Comparison of ENCODE assay signal across 27 cellular contexts in genomic region chr14:33900706-33901105, GRCh38. TPM values are rescaled to one million over a fixed set of nuclear protein-coding genes. Genes with fewer than 3 reads are reported as not detected.
DNase-seq lines count a peak whose midpoint lies in the region; ATAC-seq, FAIRE-seq and TF ChIP-seq lines count a peak whose summit lies in the region.
"Had no signal": no experiment of that assay in that cellular context is flagged by ENCODE, and none has a peak within 500 bp of the region (broad histone marks: within the 10 kb centered on the region; RNA-seq: fewer than 3 reads in every experiment).

No MANE protein-coding gene starts in this region.

- no peak overlapping the region for H3K4me3 Mint-ChIP-seq in immature natural killer cell
- H3K4me3 Mint-ChIP-seq: CD14-positive monocyte; CD4-positive, alpha-beta memory T cell; CD4-positive, CD25-positive, alpha-beta regulatory T cell; CD8-positive, alpha-beta memory T cell had no signal

- CTCF ChIA-PET in HepG2 (lab: Yijun Ruan, JAX; ENCODE audit: low intra/inter-chr PET ratio, low total read pairs), result interaction anchor here (0.7 kb wide), 1 partner anchor 206 kb away, joined by 3 read pairs; no protein-coding TSS in a partner anchor

- H2AFZ ChIP-seq in HepG2 (ENCODE audit: low read length) (no peak overlapping the region), smooth muscle cell (ENCODE audit: low read depth) (no peak overlapping the region)

- H3K36me3 ChIP-seq in HepG2 (replicated peaks in 1 of 2; ENCODE audit: control insufficient read depth in 1 of 2, insufficient read depth in 2 of 2, low read length in 2 of 2) (no peaks in the 10 kb centered on the region), right lobe of liver (no peaks in the 10 kb centered on the region), mucosa of descending colon (ENCODE audit: low read depth) (no peaks in the 10 kb centered on the region), smooth muscle cell (ENCODE audit: low read depth) (no peaks in the 10 kb centered on the region)
- H3K36me3 ChIP-seq: BE2C, BLaER1 had no signal

- H3K4me1 ChIP-seq in HepG2 (ENCODE audit: insufficient read depth, low read length), result peaks cover 27% of the 10 kb centered on the region
- H3K4me1 ChIP-seq in right lobe of liver, result no peaks in the 10 kb centered on the region
- peaks cover 9% of the 10 kb centered on the region for H3K4me1 ChIP-seq in mucosa of descending colon (ENCODE audit: low read depth)
- no peaks in the 10 kb centered on the region for H3K4me1 ChIP-seq in smooth muscle cell (ENCODE audit: low read depth)
- H3K4me1 ChIP-seq: BE2C, BLaER1 had no signal

- POLR2A ChIA-PET in HepG2 (lab: Yijun Ruan, JAX), result interaction anchor here (1.2 kb wide), 1 partner anchor 9 kb away, joined by 4 read pairs; no protein-coding TSS in a partner anchor

- in situ Hi-C loops in HepG2 (cut with HindIII; ENCODE audit: extremely low pct_ligation_motif_present, low pct_unique_long_range_greater_than_20kb), result no loop called here

- ATAC-seq in HepG2 (peak; percentile 10; the same call in 2 of the 3 replicates), right lobe of liver (no peak), left colon (peak; percentile 26), mucosa of descending colon (peak; percentile 39)
- ATAC-seq: GM12878 had no signal

- DNase-seq in HepG2 (ENCODE audit: low spot score) (no peak), right lobe of liver (no peak), left colon (no peak), mucosa of descending colon (no peak), immature natural killer cell (no peak), SKM-1 treated with dmso at 0.1 percent for 144 hours (lab: John Stamatoyannopoulos, UW; ENCODE audit: unreplicated experiment) (no peak), smooth muscle cell (lab: John Stamatoyannopoulos, UW; ENCODE audit: unreplicated experiment) (no peak)
- DNase-seq: 8988T; ACHN; BE2C; C1 segment of cervical spinal cord; CD4-positive, alpha-beta memory T cell; CD4-positive, CD25-positive, alpha-beta regulatory T cell; CD8-positive, alpha-beta memory T cell; COR-L47; DMS 273 treated with DMSO at 0.1 percent for 48 hours; DMS153; DMS79; DND-41; EL; GDM1 had no signal

- H3K27ac ChIP-seq in HepG2 (ENCODE audit: extremely low read length, insufficient read depth, low read length) (no peak overlapping the region), right lobe of liver (no peak overlapping the region), smooth muscle cell (ENCODE audit: low read depth) (no peak overlapping the region)
- H3K27ac ChIP-seq: BLaER1 had no signal

- H3F3A ChIP-seq in smooth muscle cell (ENCODE audit: low read depth), result no peaks in the 10 kb centered on the region

- FAIRE-seq in HepG2 (lab: Jason Lieb, UNC), result no peak
- FAIRE-seq: A204.1, GM12878, GM12892, GM18507 had no signal

- TF ChIP-seq EP300 in HepG2 (IDR thresholded peaks at IDR 0.05; ENCODE audit: low read depth in 2 of 2, low read length in 2 of 2), result no peak
- no peak for TF ChIP-seq EP300 in HepG2 (CRISPR knock-in tag; IDR thresholded peaks at IDR 0.05; ENCODE audit: borderline replicate concordance)

- H3K4me3 ChIP-seq in HepG2 (replicated peaks in 1 of 3; ENCODE audit: insufficient read depth in 1 of 3, low read depth in 2 of 3, low read length in 3 of 3), result no peak overlapping the region
- no peak overlapping the region for H3K4me3 ChIP-seq in right lobe of liver
- H3K4me3 ChIP-seq in mucosa of descending colon, result no peak overlapping the region
- H3K4me3 ChIP-seq in smooth muscle cell, result no peak overlapping the region
- H3K4me3 ChIP-seq: BLaER1, GM12878 had no signal

- H3K9me3 Mint-ChIP-seq in immature natural killer cell, result peaks cover 0 to 18% (median 3%) of the 10 kb centered on the region in 6 donors
- H3K9me3 Mint-ChIP-seq: CD4-positive, alpha-beta memory T cell had no signal

- H3K27me3 ChIP-seq in HepG2 (ENCODE audit: control insufficient read depth in 1 of 2, insufficient read depth in 2 of 2, low read length in 2 of 2) (no peaks in the 10 kb centered on the region), right lobe of liver (no peaks in the 10 kb centered on the region), smooth muscle cell (ENCODE audit: low read depth) (no peaks in the 10 kb centered on the region)
- H3K27me3 ChIP-seq: BE2C, BLaER1 had no signal

- no TSS peak for BruUV-seq in HepG2 (replicated peaks; lab: Mats Ljungman, UMichigan)

- H3K4me2 ChIP-seq in HepG2 (ENCODE audit: low read depth, low read length) (no peak overlapping the region), smooth muscle cell (no peak overlapping the region)
- H3K4me2 ChIP-seq: BLaER1 had no signal

- no peak for TF ChIP-seq POLR2A in HepG2 (IDR thresholded peaks at IDR 0.05; ENCODE audit: insufficient read depth in 1 of 2, low read depth in 2 of 2, low read length in 2 of 2)
- no peak for TF ChIP-seq POLR2A in right lobe of liver (IDR thresholded peaks at IDR 0.05)

- H3K36me3 Mint-ChIP-seq in immature natural killer cell, result no peaks in the 10 kb centered on the region
- H3K36me3 Mint-ChIP-seq: CD14-positive monocyte; CD4-positive, alpha-beta memory T cell; CD4-positive, CD25-positive, alpha-beta regulatory T cell; CD8-positive, alpha-beta memory T cell had no signal

- no peaks in the 10 kb centered on the region for H3K4me1 Mint-ChIP-seq in immature natural killer cell
- H3K4me1 Mint-ChIP-seq: CD14-positive monocyte; CD4-positive, CD25-positive, alpha-beta regulatory T cell had no signal

- WGBS in HepG2 (ENCODE audit: low lambda C conversion rate), result 45% methylated on average over 4 of the region's 4 CpGs
- WGBS in right lobe of liver (ENCODE audit: insufficient coverage, low coverage, low lambda C conversion rate, missing lambda C conversion rate), result 100% methylated on average over 1 of the region's 4 CpGs
- 90% methylated on average over 4 of the region's 4 CpGs for WGBS in smooth muscle cell (ENCODE audit: low lambda C conversion rate)

- intact Hi-C loops in HepG2 (cut with micrococcal nuclease; ENCODE audit: unreplicated experiment), result no loop called here
- intact Hi-C loops in right lobe of liver (cut with DNase I), result no loop called here
- intact Hi-C loops in left colon (cut with DNase I, micrococcal nuclease), result no loop called here
- intact Hi-C loops in mucosa of descending colon (cut with DNase I, micrococcal nuclease), result no loop called here

- no peaks in the 10 kb centered on the region for H3K27me3 Mint-ChIP-seq in immature natural killer cell (ENCODE audit: low read depth in 3 of 3)
- H3K27me3 Mint-ChIP-seq: CD4-positive, alpha-beta memory T cell; CD4-positive, CD25-positive, alpha-beta regulatory T cell had no signal

- TF ChIP-seq CTCF in HepG2 (CRISPR knock-in tag; IDR thresholded peaks at IDR 0.05), result no peak
- TF ChIP-seq CTCF in right lobe of liver (IDR thresholded peaks at IDR 0.05), result no peak
- no peak for TF ChIP-seq CTCF in mucosa of descending colon (IDR thresholded peaks at IDR 0.05)
- TF ChIP-seq CTCF in smooth muscle cell (IDR thresholded peaks at IDR 0.05; ENCODE audit: borderline replicate concordance, insufficient read depth, poor library complexity, severe bottlenecking), result no peak

- no peaks in the 10 kb centered on the region for H4K20me1 ChIP-seq in HepG2 (ENCODE audit: insufficient read depth, low read length)
- H4K20me1 ChIP-seq in smooth muscle cell (ENCODE audit: low read depth), result no peaks in the 10 kb centered on the region
- H4K20me1 ChIP-seq: BLaER1 had no signal

- no peak for TF ChIP-seq RAD21 in HepG2 (CRISPR knock-in tag; IDR thresholded peaks at IDR 0.05)

- H3K79me2 ChIP-seq in HepG2 (ENCODE audit: insufficient read depth, low read length), result no peaks in the 10 kb centered on the region
- no peaks in the 10 kb centered on the region for H3K79me2 ChIP-seq in smooth muscle cell (ENCODE audit: low read depth)

- H3K27ac Mint-ChIP-seq in immature natural killer cell, result no peak overlapping the region
- H3K27ac Mint-ChIP-seq: CD14-positive monocyte; CD4-positive, alpha-beta memory T cell; CD4-positive, CD25-positive, alpha-beta regulatory T cell; CD8-positive, alpha-beta memory T cell had no signal

- H3K9me3 ChIP-seq in HepG2 (ENCODE audit: low read length) (no peaks in the 10 kb centered on the region), right lobe of liver (no peaks in the 10 kb centered on the region), mucosa of descending colon (no peaks in the 10 kb centered on the region), smooth muscle cell (replicated peaks; ENCODE audit: low read depth) (no peaks in the 10 kb centered on the region)
- H3K9me3 ChIP-seq: BE2C had no signal

- H3K9ac ChIP-seq in HepG2 (ENCODE audit: insufficient read depth, low read depth, low read length) (no peak overlapping the region), smooth muscle cell (ENCODE audit: low read depth) (no peak overlapping the region)
- H3K9ac ChIP-seq: BLaER1 had no signal

RNA-seq across cellular contexts. Expression of gene EGLN3, which starts 50.2 kb away (rescaled TPM):
- 0.18 TPM in 2 replicates for total RNA-seq in HepG2 (2016; rRNA removed; fragmentation: Illumina TruSeq; extraction: Trizol)
- not detected in 2 replicates for total RNA-seq in HepG2 (2016; cell fraction: cytosol; rRNA removed; fragmentation: Illumina TruSeq; extraction: Trizol; ENCODE audit: low read depth)
- total RNA-seq in HepG2 (2016; cell fraction: insoluble cytoplasmic fraction; rRNA removed; fragmentation: Illumina TruSeq; extraction: Trizol), result 0.13 and 0.39 TPM in 2 replicates
- 0.07 and 0.12 TPM in 2 replicates for total RNA-seq in HepG2 (2016; cell fraction: membrane; rRNA removed; fragmentation: Illumina TruSeq; extraction: Trizol)
- total RNA-seq in HepG2 (2016; cell fraction: nucleus; rRNA removed; fragmentation: Illumina TruSeq; extraction: Trizol), result not detected in 2 replicates
- 27.3 and 30.1 TPM in 2 replicates for polyA plus RNA-seq in HepG2 (2011; rRNA removed)
- polyA plus RNA-seq in HepG2 (2011; cell fraction: cytosol; rRNA removed), result 13.7 and 27.8 TPM in 2 replicates
- 14.1 and 18.4 TPM in 2 replicates for polyA plus RNA-seq in HepG2 (2011; cell fraction: nucleus; rRNA removed)
- 89.8 and 101 TPM in 2 replicates for polyA plus RNA-seq in HepG2 (2012)
- not detected in 2 replicates for polyA plus RNA-seq in HepG2 (2016; cell fraction: cytosol; fragmentation: Illumina TruSeq; extraction: Trizol; ENCODE audit: low read depth)
- polyA plus RNA-seq in HepG2 (2016; cell fraction: insoluble cytoplasmic fraction; fragmentation: Illumina TruSeq; extraction: Trizol; ENCODE audit: low read depth), result 0.11 and 0.19 TPM in 2 replicates
- polyA plus RNA-seq in HepG2 (2016; cell fraction: membrane; fragmentation: Illumina TruSeq; extraction: Trizol; ENCODE audit: low read depth), result 0.17 TPM in 1 of 2 replicates, not detected in the other
- polyA plus RNA-seq in HepG2 (2016; cell fraction: nucleus; fragmentation: Illumina TruSeq; extraction: Trizol; ENCODE audit: insufficient read depth, low read depth), result not detected in 2 replicates
- 8.9 and 29.0 TPM in 2 replicates for polyA minus RNA-seq in HepG2 (2011; rRNA and poly(A)+ RNA removed; ENCODE audit: low replicate concordance)
- 24.4 and 43.2 TPM in 2 replicates for polyA minus RNA-seq in HepG2 (2011; cell fraction: cytosol; rRNA and poly(A)+ RNA removed)
- 23.8 and 49.0 TPM in 2 replicates for polyA minus RNA-seq in HepG2 (2011; cell fraction: nucleus; rRNA and poly(A)+ RNA removed)
- 10 to 100 TPM in 1 of 6 experiments, 1 to 10 TPM in 5; 1.9 to 25.4 (median 2.1) TPM for total RNA-seq in right lobe of liver
- 100 to 1,000 TPM in 1 of 2 donors, 10 to 100 TPM in 1; 29.5 to 161 TPM for total RNA-seq in left colon
- 100 to 1,000 TPM in 1 of 3 donors, 10 to 100 TPM in 2; 50.8 to 140 (median 72.8) TPM for total RNA-seq in mucosa of descending colon
- 1 to 10 TPM; 1.3 to 3.2 (median 1.6) TPM for polyA plus RNA-seq in immature natural killer cell
- 146 TPM in 2 replicates for total RNA-seq in smooth muscle cell
- polyA plus RNA-seq in smooth muscle cell, result 127 and 154 TPM in 2 replicates

Comparison
In these comparisons a context has a peak if more than half of its experiments do, and no peak if none do; other contexts are left out.
1. ATAC-seq: peak in HepG2 (single experiment), left colon (single experiment) and mucosa of descending colon (single experiment); none in right lobe of liver (0 of 4).